ENCODE assay signal across 34 cellular contexts in genomic region chr1:228291906-228292608, GRCh38.
DNase-seq lines count a peak whose midpoint lies in the region; ATAC-seq and TF ChIP-seq lines count a peak whose summit lies in the region.
"Had no signal": no experiment of that assay in that cellular context is flagged by ENCODE, and none has a peak within 500 bp of the region (broad histone marks: within the 10 kb centered on the region; RNA-seq: fewer than 3 reads in every experiment).

No MANE protein-coding gene starts in this region.

- no peak overlapping the region for H3K18ac ChIP-seq in IMR-90 (ENCODE audit: low read depth, low read length)

- POLR2A ChIA-PET in IMR-90 (lab: Charles Lee; ENCODE audit: unreplicated experiment): no interaction called here

- no peak overlapping the region for H3K4ac ChIP-seq in IMR-90 (ENCODE audit: low read depth, low read length)

- H3K9me3 Mint-ChIP-seq in endothelial cell (ENCODE audit: unreplicated experiment) (peaks cover 17% of the 10 kb centered on the region), neural progenitor cell (peaks cover 2% of the 10 kb centered on the region)

- no peak overlapping the region for H4K8ac ChIP-seq in IMR-90 (ENCODE audit: low read depth in 2 of 2, low read length in 2 of 2)

- H3K27ac Mint-ChIP-seq in endothelial cell (ENCODE audit: unreplicated experiment) (peak overlapping the region; percentile 7), neural progenitor cell (peak overlapping the region; percentile 69)
- H3K27ac Mint-ChIP-seq: activated CD8-positive, alpha-beta T cell treated with anti-CD3 and anti-CD28 coated beads for 36 hours; activated naive CD4-positive, alpha-beta T cell treated with anti-CD3 and anti-CD28 coated beads, Interleukin-2, amount 10 ng/mL, durations not matched to agents 7 days and 5 days; naive thymus-derived CD4-positive, alpha-beta T cell; stimulated activated naive B cell treated with anti-CD40 and anti-IgM and Interleukin-4, amounts not matched to agents 10 μg/mL and 1 μg/mL and 100 μg/mL, for 72 hours; type B pancreatic cell had no signal

- H2AK5ac ChIP-seq in IMR-90 (ENCODE audit: low read depth, low read length): no peak overlapping the region

- no peaks in the 10 kb centered on the region for H3K79me2 ChIP-seq in GM23248 (ENCODE audit: insufficient read depth)
- H3K79me2 ChIP-seq in neural progenitor cell (ENCODE audit: low read depth): no peaks in the 10 kb centered on the region
- no peaks in the 10 kb centered on the region for H3K79me2 ChIP-seq in hepatocyte

- H3K14ac ChIP-seq in IMR-90 (replicated peaks; ENCODE audit: low read depth, low read length): no peak overlapping the region

- H4K20me1 ChIP-seq in GM23248 (ENCODE audit: insufficient read depth) (no peaks in the 10 kb centered on the region), IMR-90 (ENCODE audit: insufficient read depth, low read length) (no peaks in the 10 kb centered on the region), neural progenitor cell (ENCODE audit: low read depth) (no peaks in the 10 kb centered on the region), hepatocyte (ENCODE audit: insufficient read depth, poor library complexity, severe bottlenecking) (no peaks in the 10 kb centered on the region)

- H2BK15ac ChIP-seq in IMR-90 (ENCODE audit: low read depth, low read length): no peak overlapping the region

- H3K4me3 Mint-ChIP-seq in endothelial cell (ENCODE audit: unreplicated experiment) (peak overlapping the region; percentile 39), neural progenitor cell (no peak overlapping the region)
- H3K4me3 Mint-ChIP-seq: activated CD8-positive, alpha-beta T cell treated with anti-CD3 and anti-CD28 coated beads for 36 hours; activated naive CD4-positive, alpha-beta T cell treated with anti-CD3 and anti-CD28 coated beads, Interleukin-2, amount 10 ng/mL, durations not matched to agents 7 days and 5 days; naive thymus-derived CD4-positive, alpha-beta T cell; stimulated activated naive B cell treated with anti-CD40 and anti-IgM and Interleukin-4, amounts not matched to agents 10 μg/mL and 1 μg/mL and 100 μg/mL, for 72 hours; type B pancreatic cell had no signal

- H4K91ac ChIP-seq in IMR-90 (ENCODE audit: insufficient read depth, low read depth, low read length): no peak overlapping the region

- no peaks in the 10 kb centered on the region; the same call in 1 of the 2 replicates for H3K9me1 ChIP-seq in IMR-90 (ENCODE audit: insufficient read depth, low read length)

- no peaks in the 10 kb centered on the region for H3K4me1 ChIP-seq in GM23248 (ENCODE audit: insufficient read depth)
- H3K4me1 ChIP-seq in IMR-90 (ENCODE audit: control insufficient read depth, insufficient read depth, low read length): no peaks in the 10 kb centered on the region
- H3K4me1 ChIP-seq in neural progenitor cell: no peaks in the 10 kb centered on the region
- H3K4me1 ChIP-seq in hepatocyte (ENCODE audit: insufficient read depth): no peaks in the 10 kb centered on the region
- H3K4me1 ChIP-seq: adrenal gland; BLaER1 treated with 17β-estradiol and CSF1 and Interleukin-3, amounts not matched to agents 10 nM and 100 nM had no signal

- ATAC-seq in IMR-90 (ENCODE audit: low read depth) (no peak), HG02763 (IDR thresholded peaks at IDR 0.05; ENCODE audit: unreplicated experiment) (no peak)
- ATAC-seq: activated CD8-positive, alpha-beta T cell treated with anti-CD3 and anti-CD28 coated beads for 36 hours; naive thymus-derived CD4-positive, alpha-beta T cell; PC-3; stimulated activated naive B cell treated with anti-CD40 and anti-IgM and Interleukin-4, amounts not matched to agents 10 μg/mL and 1 μg/mL and 100 μg/mL, for 72 hours had no signal

- no peak overlapping the region for H2AFZ ChIP-seq in GM23248
- peak overlapping the region; percentile 15 for H2AFZ ChIP-seq in IMR-90 (replicated peaks; ENCODE audit: low read length, poor library complexity)
- H2AFZ ChIP-seq in neural progenitor cell (replicated peaks): no peak overlapping the region
- no peak overlapping the region for H2AFZ ChIP-seq in hepatocyte

- H3K9me3 ChIP-seq in GM23248 (ENCODE audit: low read depth) (no peaks in the 10 kb centered on the region), IMR-90 (ENCODE audit: control insufficient read depth, insufficient read depth, low read length) (no peaks in the 10 kb centered on the region), neural progenitor cell (ENCODE audit: low read depth) (no peaks in the 10 kb centered on the region), hepatocyte (ENCODE audit: low read depth) (no peaks in the 10 kb centered on the region)
- H3K9me3 ChIP-seq: adrenal gland, ovary had no signal

- H2AK9ac ChIP-seq in IMR-90 (replicated peaks; ENCODE audit: low read depth, low read length, poor library complexity): no peak overlapping the region

- no peaks in the 10 kb centered on the region for H3K9me2 ChIP-seq in GM23248 (ENCODE audit: insufficient read depth)
- no peaks in the 10 kb centered on the region for H3K9me2 ChIP-seq in hepatocyte (replicated peaks; ENCODE audit: insufficient read depth)

- TF ChIP-seq CTCF in IMR-90 (conservative IDR thresholded peaks at IDR 0.05; ENCODE audit: low read depth, low read length): no peak
- no peak for TF ChIP-seq CTCF in endothelial cell (IDR thresholded peaks at IDR 0.05; ENCODE audit: unreplicated experiment)
- TF ChIP-seq CTCF in neural progenitor cell (IDR thresholded peaks at IDR 0.05): no peak
- TF ChIP-seq CTCF in hepatocyte (IDR thresholded peaks at IDR 0.05; ENCODE audit: poor library complexity): no peak

- intact Hi-C loops in IMR-90 (cut with micrococcal nuclease): no loop called here

- TF ChIP-seq POLR2A in IMR-90 (IDR thresholded peaks at IDR 0.05; ENCODE audit: low read depth, low read length): no peak

- peaks cover 50% of the 10 kb centered on the region for H3K36me3 Mint-ChIP-seq in endothelial cell (ENCODE audit: low read depth, unreplicated experiment)
- H3K36me3 Mint-ChIP-seq in neural progenitor cell: peaks cover 34% of the 10 kb centered on the region

- H3K4me1 Mint-ChIP-seq in endothelial cell (ENCODE audit: unreplicated experiment) (no peaks in the 10 kb centered on the region), neural progenitor cell (no peaks in the 10 kb centered on the region)

- H3F3A ChIP-seq in GM23248 (ENCODE audit: insufficient read depth): no peaks in the 10 kb centered on the region
- H3F3A ChIP-seq in neural progenitor cell (ENCODE audit: low read depth): no peaks in the 10 kb centered on the region

- H3K9ac ChIP-seq in GM23248 (no peak overlapping the region), IMR-90 (ENCODE audit: low read depth, low read length) (no peak overlapping the region), neural progenitor cell (no peak overlapping the region)
- H3K9ac ChIP-seq: BLaER1 treated with 17β-estradiol and CSF1 and Interleukin-3, amounts not matched to agents 10 nM and 100 nM had no signal

- TF ChIP-seq RAD21 in IMR-90 (IDR thresholded peaks at IDR 0.05; ENCODE audit: low read length): no peak

- H3K4me2 ChIP-seq in GM23248 (ENCODE audit: unreplicated experiment): no peak overlapping the region
- H3K4me2 ChIP-seq in IMR-90 (ENCODE audit: low read depth, low read length): no peak overlapping the region
- no peak overlapping the region for H3K4me2 ChIP-seq in neural progenitor cell
- H3K4me2 ChIP-seq in hepatocyte: no peak overlapping the region
- H3K4me2 ChIP-seq: BLaER1 treated with 17β-estradiol and CSF1 and Interleukin-3, amounts not matched to agents 10 nM and 100 nM had no signal

- no peak overlapping the region for H3K23ac ChIP-seq in IMR-90 (ENCODE audit: low read depth, low read length)

- H3K36me3 ChIP-seq in GM23248 (ENCODE audit: low read depth) (no peaks in the 10 kb centered on the region), IMR-90 (ENCODE audit: control insufficient read depth, insufficient read depth, low read length) (peaks cover 32% of the 10 kb centered on the region), neural progenitor cell (no peaks in the 10 kb centered on the region), hepatocyte (replicated peaks; ENCODE audit: insufficient read depth, low read depth) (no peaks in the 10 kb centered on the region)
- H3K36me3 ChIP-seq: adrenal gland, brain microvascular endothelial cell, MG63, ovary had no signal

- dilution Hi-C loops in IMR-90 (cut with HindIII; ENCODE audit: low sequenced_read_pairs, unreplicated experiment): no loop called here

- peaks cover 15% of the 10 kb centered on the region for H3K27me3 Mint-ChIP-seq in endothelial cell (ENCODE audit: unreplicated experiment)
- H3K27me3 Mint-ChIP-seq in neural progenitor cell (ENCODE audit: insufficient read depth, low read depth): peaks cover 8% of the 10 kb centered on the region
- H3K27me3 Mint-ChIP-seq: activated CD8-positive, alpha-beta T cell treated with anti-CD3 and anti-CD28 coated beads for 36 hours; activated naive CD4-positive, alpha-beta T cell treated with anti-CD3 and anti-CD28 coated beads, Interleukin-2, amount 10 ng/mL, durations not matched to agents 7 days and 5 days; naive thymus-derived CD4-positive, alpha-beta T cell; stimulated activated naive B cell treated with anti-CD40 and anti-IgM and Interleukin-4, amounts not matched to agents 10 μg/mL and 1 μg/mL and 100 μg/mL, for 72 hours; type B pancreatic cell had no signal

- H3K4me3 ChIP-seq in GM23248: no peak overlapping the region
- no peak overlapping the region for H3K4me3 ChIP-seq in IMR-90 (ENCODE audit: insufficient read depth, low read depth, low read length)
- no peak overlapping the region for H3K4me3 ChIP-seq in neural progenitor cell
- no peak overlapping the region for H3K4me3 ChIP-seq in hepatocyte
- H3K4me3 ChIP-seq: adrenal gland; BLaER1 treated with 17β-estradiol and CSF1 and Interleukin-3, amounts not matched to agents 10 nM and 100 nM; MG63; ovary; skin epidermis had no signal

- H2BK20ac ChIP-seq in IMR-90 (ENCODE audit: low read depth, low read length): no peak overlapping the region

- BruUV-seq in IMR-90 (replicated peaks; lab: Mats Ljungman, UMichigan): no TSS peak

- no peak overlapping the region for H2BK5ac ChIP-seq in IMR-90 (ENCODE audit: low read depth, low read length, poor library complexity, severe bottlenecking)

- H3K27me3 ChIP-seq in GM23248 (replicated peaks; ENCODE audit: insufficient read depth) (no peaks in the 10 kb centered on the region), IMR-90 (ENCODE audit: control insufficient read depth, insufficient read depth, low read length) (no peaks in the 10 kb centered on the region), neural progenitor cell (no peaks in the 10 kb centered on the region), hepatocyte (no peaks in the 10 kb centered on the region)
- H3K27me3 ChIP-seq: adrenal gland; BLaER1 treated with 17β-estradiol and CSF1 and Interleukin-3, amounts not matched to agents 10 nM and 100 nM; brain microvascular endothelial cell; MG63; ovary had no signal

- DNase-seq in GM23248: peak; percentile 9
- DNase-seq in IMR-90: no peak
- DNase-seq in endothelial cell (ENCODE audit: low spot score): no peak
- no peak for DNase-seq in neural progenitor cell (ENCODE audit: low spot score)
- DNase-seq in SW 1271 (lab: John Stamatoyannopoulos, UW): no peak
- no peak for DNase-seq in hepatocyte (ENCODE audit: low spot score)
- DNase-seq: activated CD4-positive, alpha-beta T cell treated with anti-CD3 and anti-CD28 coated beads for 1 hour; activated CD8-positive, alpha-beta memory T cell treated with anti-CD3 and anti-CD28 coated beads, Interleukin-2, amount 50 U/mL, for 48 hours; activated CD8-positive, alpha-beta T cell treated with anti-CD3 and anti-CD28 coated beads for 36 hours; activated naive CD4-positive, alpha-beta T cell treated with anti-CD3 and anti-CD28 coated beads, Interleukin-2, amount 10 ng/mL, durations not matched to agents 7 days and 5 days; adrenal gland; brain microvascular endothelial cell; COR-L47; DMS53; GDM1; glutamatergic neuron; HCEC 1CT; islet precursor cell; KG1; MG63; midbrain; naive thymus-derived CD4-positive, alpha-beta T cell; NCI-H1105 treated with DMSO at 0.1 percent for 48 hours; NCI-H2029 treated with DMSO at 0.1 percent for 48 hours; NCI-H526; PC-3; stimulated activated naive B cell treated with anti-CD40 and anti-IgM and Interleukin-4, amounts not matched to agents 10 μg/mL and 1 μg/mL and 100 μg/mL, for 72 hours; substantia nigra had no signal

- no peaks in the 10 kb centered on the region for H3K79me1 ChIP-seq in IMR-90 (ENCODE audit: low read depth in 1 of 2, low read length in 2 of 2)

- CTCF ChIA-PET in IMR-90 (lab: Yijun Ruan, JAX): no interaction called here

- no peak overlapping the region for H4K5ac ChIP-seq in IMR-90 (ENCODE audit: low read depth, low read length)

- H3K27ac ChIP-seq in GM23248: no peak overlapping the region
- H3K27ac ChIP-seq in IMR-90 (ENCODE audit: insufficient read depth, low read length): no peak overlapping the region
- no peak overlapping the region for H3K27ac ChIP-seq in neural progenitor cell
- H3K27ac ChIP-seq in hepatocyte: no peak overlapping the region
- H3K27ac ChIP-seq: adrenal gland; BLaER1 treated with 17β-estradiol and CSF1 and Interleukin-3, amounts not matched to agents 10 nM and 100 nM; brain microvascular endothelial cell; epithelial cell of prostate; ovary; skin epidermis had no signal

- no peak overlapping the region for H3K56ac ChIP-seq in IMR-90 (ENCODE audit: extremely low read depth, insufficient read depth, low read length)

- in situ Hi-C loops in GM23248 (cut with MboI): no loop called here
- in situ Hi-C loops in IMR-90 (cut with MboI; ENCODE audit: low sequenced_read_pairs): no loop called here

- no peak overlapping the region for H2BK120ac ChIP-seq in IMR-90 (ENCODE audit: low read depth, low read length)

- WGBS in GM23248 (ENCODE audit: low coverage in 1 of 2, low lambda C conversion rate in 2 of 2, missing lambda C conversion rate in 2 of 2), 2 experiments: 51 to 52% methylated on average over 16 of the region's 16 CpGs
- 76% methylated on average over 8 of the region's 16 CpGs; no CpG with 5 or more reads in 1 of the 2 experiments for WGBS in IMR-90 (ENCODE audit: extremely low coverage in 2 of 2, insufficient read length in 1 of 2), 2 experiments
- WGBS in hepatocyte (ENCODE audit: low lambda C conversion rate, missing lambda C conversion rate): 94% methylated on average over 16 of the region's 16 CpGs
